In genomic region chr1:161130266-161130665, GRCh38 we compare ENCODE assay signal across 15 cellular contexts. TPM values are rescaled to one million over a fixed set of nuclear protein-coding genes. Genes with fewer than 3 reads are reported as not detected.
A peak's percentile ranks its signal among the peaks of the same experiment; 100 is the strongest.
DNase-seq lines count a peak whose midpoint lies in the region; ATAC-seq and TF ChIP-seq lines count a peak whose summit lies in the region.
"Had no signal": no experiment of that assay in that cellular context is flagged by ENCODE, and none has a peak within 500 bp of the region (broad histone marks: within the 10 kb centered on the region; RNA-seq: fewer than 3 reads in every experiment).

No MANE protein-coding gene starts in this region.

- H3K27ac ChIP-seq in iPS-18a (ENCODE audit: low read length), result no peak overlapping the region
- peak overlapping the region; percentile 99 for H3K27ac ChIP-seq in subcutaneous abdominal adipose tissue (ENCODE audit: low read depth, low read length)

- no peak for DNase-seq in activated naive CD8-positive, alpha-beta T cell treated with anti-CD3 and anti-CD28 coated beads, Interleukin-2, amount 50 U/mL, for 24 hours
- DNase-seq in WTC11 (ENCODE audit: low spot score), result no peak
- no peak for DNase-seq in osteocyte (ENCODE audit: extremely low spot score, unreplicated experiment)
- DNase-seq in kidney tubule cell (ENCODE audit: low spot score), result no peak
- DNase-seq in NCI-H187 treated with DMSO at 0.1 percent for 48 hours (lab: John Stamatoyannopoulos, UW), result no peak
- DNase-seq: cortex of kidney; NCI-H187; NCI-H69; RPMI8226; stimulated activated CD4-positive, alpha-beta T cell treated with anti-CD3 and anti-CD28 coated beads, Interleukin-2, amount 100 ng/mL, for 24 hours had no signal

- H3K27ac Mint-ChIP-seq in activated naive CD8-positive, alpha-beta T cell, result peak overlapping the region; percentile 97
- no peak overlapping the region for H3K27ac Mint-ChIP-seq in activated naive CD8-positive, alpha-beta T cell treated with anti-CD3 and anti-CD28 coated beads, Interleukin-2, amount 50 U/mL, for 24 hours
- H3K27ac Mint-ChIP-seq in WTC11 (peak overlapping the region; percentile 5; the same call in 1 of the 2 replicates), osteocyte (ENCODE audit: unreplicated experiment) (no peak overlapping the region)
- H3K27ac Mint-ChIP-seq: memory B cell; T-helper 2 cell treated with Interferon-gamma antibody and Interleukin-4, amounts not matched to agents 5 μg/mL and 100 μg/mL, for 36 hours had no signal

- TF ChIP-seq CTCF in WTC11 (IDR thresholded peaks at IDR 0.05) (no peak), osteocyte (IDR thresholded peaks at IDR 0.05) (no peak)

- H3K27me3 Mint-ChIP-seq in activated naive CD8-positive, alpha-beta T cell, result no peaks in the 10 kb centered on the region
- H3K27me3 Mint-ChIP-seq in activated naive CD8-positive, alpha-beta T cell treated with anti-CD3 and anti-CD28 coated beads, Interleukin-2, amount 50 U/mL, for 24 hours, result no peaks in the 10 kb centered on the region
- H3K27me3 Mint-ChIP-seq in WTC11 (ENCODE audit: low read depth) (no peaks in the 10 kb centered on the region), osteocyte (ENCODE audit: unreplicated experiment) (no peaks in the 10 kb centered on the region)
- H3K27me3 Mint-ChIP-seq: memory B cell had no signal

- H3K4me3 ChIP-seq in iPS-18a (ENCODE audit: low read length) (peak overlapping the region; percentile 84), subcutaneous abdominal adipose tissue (ENCODE audit: low read depth in 1 of 5, low read length in 5 of 5) (peak overlapping the region in 2 of 5 donors; percentile 75 to 97)

- H3K36me3 Mint-ChIP-seq in activated naive CD8-positive, alpha-beta T cell, result peaks cover 13% of the 10 kb centered on the region
- H3K36me3 Mint-ChIP-seq in activated naive CD8-positive, alpha-beta T cell treated with anti-CD3 and anti-CD28 coated beads, Interleukin-2, amount 50 U/mL, for 24 hours (ENCODE audit: low read depth), result peaks cover 44% of the 10 kb centered on the region
- H3K36me3 Mint-ChIP-seq in WTC11 (peaks cover 39% of the 10 kb centered on the region), osteocyte (ENCODE audit: unreplicated experiment) (peaks cover 26% of the 10 kb centered on the region)

- CTCF ChIA-PET in WTC11 (lab: Charles Lee), result interaction anchor here (1.7 to 4.8 kb wide), 2 partner anchors 9 to 12 kb away, joined by 4 to 18 read pairs; partner anchors contain the start of genes NIT1 and PFDN2

- POLR2A ChIA-PET in WTC11 (lab: Charles Lee), result no interaction called here

- H3K9me3 Mint-ChIP-seq in activated naive CD8-positive, alpha-beta T cell (ENCODE audit: low read depth), result no peaks in the 10 kb centered on the region
- no peaks in the 10 kb centered on the region for H3K9me3 Mint-ChIP-seq in activated naive CD8-positive, alpha-beta T cell treated with anti-CD3 and anti-CD28 coated beads, Interleukin-2, amount 50 U/mL, for 24 hours
- H3K9me3 Mint-ChIP-seq in WTC11 (no peaks in the 10 kb centered on the region), osteocyte (ENCODE audit: unreplicated experiment) (no peaks in the 10 kb centered on the region)
- H3K9me3 Mint-ChIP-seq: memory B cell; T-helper 2 cell treated with Interferon-gamma antibody and Interleukin-4, amounts not matched to agents 5 μg/mL and 100 μg/mL, for 36 hours had no signal

- H3K36me3 ChIP-seq in iPS-18a (ENCODE audit: control insufficient read depth, low read depth, low read length) (peaks cover 28% of the 10 kb centered on the region), subcutaneous abdominal adipose tissue (ENCODE audit: control insufficient read depth in 5 of 5, insufficient read depth in 5 of 5, low read length in 5 of 5) (peaks cover 18 to 47% (median 36%) of the 10 kb centered on the region in 5 donors)

- ATAC-seq in activated naive CD8-positive, alpha-beta T cell treated with anti-CD3 and anti-CD28 coated beads, Interleukin-2, amount 50 U/mL, for 24 hours, result no peak
- no peak for ATAC-seq in WTC11

- H3K9ac ChIP-seq in iPS-18a (ENCODE audit: low read length), result no peak overlapping the region
- H3K9ac ChIP-seq in subcutaneous abdominal adipose tissue (ENCODE audit: low read length in 5 of 5), result peak overlapping the region in 3 of 5 donors; percentile 74 to 94 (median 86)

- H3K4me3 Mint-ChIP-seq in activated naive CD8-positive, alpha-beta T cell, result no peak overlapping the region
- no peak overlapping the region for H3K4me3 Mint-ChIP-seq in activated naive CD8-positive, alpha-beta T cell treated with anti-CD3 and anti-CD28 coated beads, Interleukin-2, amount 50 U/mL, for 24 hours
- no peak overlapping the region for H3K4me3 Mint-ChIP-seq in WTC11
- no peak overlapping the region for H3K4me3 Mint-ChIP-seq in osteocyte (ENCODE audit: unreplicated experiment)
- H3K4me3 Mint-ChIP-seq: memory B cell; T-helper 2 cell treated with Interferon-gamma antibody and Interleukin-4, amounts not matched to agents 5 μg/mL and 100 μg/mL, for 36 hours had no signal

- H3K4me1 Mint-ChIP-seq in activated naive CD8-positive, alpha-beta T cell (ENCODE audit: low read depth), result peaks cover 62% of the 10 kb centered on the region
- peaks cover 52% of the 10 kb centered on the region for H3K4me1 Mint-ChIP-seq in activated naive CD8-positive, alpha-beta T cell treated with anti-CD3 and anti-CD28 coated beads, Interleukin-2, amount 50 U/mL, for 24 hours
- H3K4me1 Mint-ChIP-seq in WTC11 (peaks cover 20% of the 10 kb centered on the region), osteocyte (ENCODE audit: unreplicated experiment) (peaks cover 24% of the 10 kb centered on the region)

- H3K9me3 ChIP-seq in iPS-18a (ENCODE audit: control insufficient read depth, low read depth, low read length), result no peaks in the 10 kb centered on the region
- no peaks in the 10 kb centered on the region for H3K9me3 ChIP-seq in subcutaneous abdominal adipose tissue (ENCODE audit: control insufficient read depth in 5 of 5, low read length in 5 of 5)

- H3K27me3 ChIP-seq in iPS-18a (ENCODE audit: control insufficient read depth, insufficient read depth, low read length) (no peaks in the 10 kb centered on the region), subcutaneous abdominal adipose tissue (ENCODE audit: control insufficient read depth in 5 of 5, insufficient read depth in 4 of 5, low read length in 5 of 5) (no peaks in the 10 kb centered on the region)

- peaks cover 9% of the 10 kb centered on the region for H3K4me1 ChIP-seq in iPS-18a (ENCODE audit: control insufficient read depth, low read depth, low read length)
- H3K4me1 ChIP-seq in subcutaneous abdominal adipose tissue (ENCODE audit: control insufficient read depth in 5 of 5, insufficient read depth in 5 of 5, low read length in 5 of 5), result peaks cover 4 to 60% (median 49%) of the 10 kb centered on the region in 5 donors

TF ChIP-seq in WTC11, 78 proteins besides CTCF, POLR2A, EP300 and RAD21:
- TF ChIP-seq PRRX2 (CRISPR knock-in tag; IDR thresholded peaks at IDR 0.05), result no peak
- no peak for TF ChIP-seq ATF2 (CRISPR knock-in tag; IDR thresholded peaks at IDR 0.05; ENCODE audit: borderline replicate concordance, low read depth)
- TF ChIP-seq ZNF138 (CRISPR knock-in tag; conservative IDR thresholded peaks at IDR 0.05), result no peak
- no peak for TF ChIP-seq E2F4 (CRISPR knock-in tag; IDR thresholded peaks at IDR 0.05; ENCODE audit: borderline replicate concordance, low read depth)
- TF ChIP-seq ZNF425 (CRISPR knock-in tag; conservative IDR thresholded peaks at IDR 0.05), result no peak
TF ChIP-seq in WTC11: peak in this region for 0.

RNA-seq across cellular contexts. Expression of gene DEDD, which starts 2.2 kb away (rescaled TPM):
- 39.2 to 43.3 TPM (median 40.0 TPM) in 3 replicates for total RNA-seq in WTC11 (2021)
- total RNA-seq in osteocyte, result 40.8 and 43.1 TPM in 2 replicates

RNA-seq across cellular contexts. Expression of gene NIT1, which starts 12.4 kb away (rescaled TPM):
- total RNA-seq in WTC11 (2021), result 44.4 to 47.2 TPM (median 46.5 TPM) in 3 replicates
- 31.2 and 33.2 TPM in 2 replicates for total RNA-seq in osteocyte

RNA-seq across cellular contexts. Expression of gene PFDN2, which starts 12.4 kb away (rescaled TPM):
- total RNA-seq in WTC11 (2021) (91.0 to 95.4 TPM (median 92.6 TPM) in 3 replicates), osteocyte (48.9 and 49.2 TPM in 2 replicates)

RNA-seq across cellular contexts. Expression of gene UFC1, which starts 23.5 kb away (rescaled TPM):
- total RNA-seq in WTC11 (2021), result 56.2 to 61.2 TPM (median 60.7 TPM) in 3 replicates
- total RNA-seq in osteocyte, result 98.2 and 100 TPM in 2 replicates

RNA-seq across cellular contexts. Expression of gene USP21, which starts 29.0 kb away (rescaled TPM):
- total RNA-seq in WTC11 (2021), result 30.7 to 31.1 TPM (median 30.8 TPM) in 3 replicates
- total RNA-seq in osteocyte, result 25.5 and 27.5 TPM in 2 replicates

Comparison
In these comparisons a context has a peak if more than half of its experiments do, and no peak if none do; other contexts are left out.
1. H3K27ac Mint-ChIP-seq: peak in activated naive CD8-positive, alpha-beta T cell (single experiment) and WTC11 (single experiment); none in activated naive CD8-positive, alpha-beta T cell treated with anti-CD3 and anti-CD28 coated beads, Interleukin-2, amount 50 U/mL, for 24 hours (single experiment) and osteocyte (single experiment).